8 cellular contexts compared by ENCODE assay signal in genomic region chr22:21467337-21468193, GRCh38. TPM values are rescaled to one million over a fixed set of nuclear protein-coding genes. Genes with fewer than 3 reads are reported as not detected.
A peak's percentile ranks its signal among the peaks of the same experiment; 100 is the strongest.
DNase-seq lines count a peak whose midpoint lies in the region; ATAC-seq and TF ChIP-seq lines count a peak whose summit lies in the region.
"Not testable (repeated sequence)": the region's sequence is repeated elsewhere in the genome, so short reads cannot be mapped to it uniquely, and the experiment has no call there.

TSS of gene TMEM191C (plus strand) at chr22:21467387. CDS start at chr22:21467460, 73 bp downstream.

- DNase-seq in CD14-positive monocyte (ENCODE audit: low spot score); WERI-Rb-1; MCF 10A (ENCODE audit: unreplicated experiment); glutamatergic neuron; natural killer cell; stimulated activated naive CD8-positive, alpha-beta T cell treated with anti-CD3 and anti-CD28 coated beads, Interleukin-15, amount 100 ng/mL, for 72 hours: not testable (repeated sequence)

- peak; percentile 20 for ATAC-seq in GM21360 (IDR thresholded peaks at IDR 0.05; ENCODE audit: unreplicated experiment)
- ATAC-seq in HG03280 (IDR thresholded peaks at IDR 0.05; ENCODE audit: unreplicated experiment) = peak; percentile 4
- ATAC-seq in natural killer cell = not testable (repeated sequence)
- ATAC-seq in stimulated activated naive CD8-positive, alpha-beta T cell treated with anti-CD3 and anti-CD28 coated beads, Interleukin-15, amount 100 ng/mL, for 72 hours = peak; percentile 6

- POLR2A ChIA-PET in MCF 10A (lab: Yijun Ruan, JAX) = not testable (repeated sequence)

- not testable (repeated sequence) for H3K27me3 Mint-ChIP-seq in CD14-positive monocyte (ENCODE audit: low read depth in 3 of 3); MCF 10A (ENCODE audit: insufficient read depth, unreplicated experiment); glutamatergic neuron (ENCODE audit: unreplicated experiment); natural killer cell (ENCODE audit: low read depth in 2 of 2); stimulated activated naive CD8-positive, alpha-beta T cell treated with anti-CD3 and anti-CD28 coated beads, Interleukin-15, amount 100 ng/mL, for 72 hours

- not testable (repeated sequence) for H3K27me3 ChIP-seq in WERI-Rb-1 (ENCODE audit: insufficient read depth, low read depth, severe bottlenecking)

- peak within 1 kb of the TSS; percentile 29 for H3K4me3 ChIP-seq in WERI-Rb-1 (ENCODE audit: low read depth, low read length)

- not testable (repeated sequence) for BruUV-seq in MCF 10A (replicated peaks; lab: Mats Ljungman, UMichigan)

- H3K36me3 ChIP-seq in WERI-Rb-1 = not testable (repeated sequence)

- CTCF ChIA-PET in MCF 10A (lab: Yijun Ruan, JAX) = not testable (repeated sequence)

- not testable (repeated sequence) for H3K9me3 Mint-ChIP-seq in CD14-positive monocyte; MCF 10A (ENCODE audit: unreplicated experiment); glutamatergic neuron (ENCODE audit: unreplicated experiment); natural killer cell; stimulated activated naive CD8-positive, alpha-beta T cell treated with anti-CD3 and anti-CD28 coated beads, Interleukin-15, amount 100 ng/mL, for 72 hours

- not testable (repeated sequence) for TF ChIP-seq CTCF in CD14-positive monocyte (IDR thresholded peaks at IDR 0.05); WERI-Rb-1 (IDR thresholded peaks at IDR 0.05; ENCODE audit: low read depth, low read length); MCF 10A (IDR thresholded peaks at IDR 0.05; ENCODE audit: unreplicated experiment); glutamatergic neuron (IDR thresholded peaks at IDR 0.05; ENCODE audit: partially characterized antibody, unreplicated experiment); natural killer cell (IDR thresholded peaks at IDR 0.05)

- H3K4me3 Mint-ChIP-seq in CD14-positive monocyte (peak within 1 kb of the TSS; percentile 77 to 84), MCF 10A (ENCODE audit: unreplicated experiment) (peak within 1 kb of the TSS; percentile 76), glutamatergic neuron (ENCODE audit: unreplicated experiment) (peak within 1 kb of the TSS; percentile 87), natural killer cell (peak within 1 kb of the TSS; percentile 84)
- H3K4me3 Mint-ChIP-seq in stimulated activated naive CD8-positive, alpha-beta T cell treated with anti-CD3 and anti-CD28 coated beads, Interleukin-15, amount 100 ng/mL, for 72 hours = peak within 1 kb of the TSS; percentile 92 to 93

- H3K27ac Mint-ChIP-seq in CD14-positive monocyte = peak within 1 kb of the TSS; percentile 83 to 98 (median 95)
- peak within 1 kb of the TSS; percentile 64 for H3K27ac Mint-ChIP-seq in MCF 10A (ENCODE audit: low read depth, unreplicated experiment)
- peak within 1 kb of the TSS; percentile 72 for H3K27ac Mint-ChIP-seq in glutamatergic neuron (ENCODE audit: unreplicated experiment)
- peak within 1 kb of the TSS; percentile 83 to 87 for H3K27ac Mint-ChIP-seq in natural killer cell
- H3K27ac Mint-ChIP-seq in stimulated activated naive CD8-positive, alpha-beta T cell treated with anti-CD3 and anti-CD28 coated beads, Interleukin-15, amount 100 ng/mL, for 72 hours = peak within 1 kb of the TSS; percentile 27 to 88

- not testable (repeated sequence) for H3K36me3 Mint-ChIP-seq in CD14-positive monocyte; MCF 10A (ENCODE audit: insufficient read depth, unreplicated experiment); glutamatergic neuron (ENCODE audit: unreplicated experiment); natural killer cell

- not testable (repeated sequence) for H3K9me3 ChIP-seq in WERI-Rb-1 (ENCODE audit: severe bottlenecking)

- H3K4me1 Mint-ChIP-seq in CD14-positive monocyte; MCF 10A (ENCODE audit: insufficient read depth, unreplicated experiment); glutamatergic neuron (ENCODE audit: low read depth, unreplicated experiment); natural killer cell; stimulated activated naive CD8-positive, alpha-beta T cell treated with anti-CD3 and anti-CD28 coated beads, Interleukin-15, amount 100 ng/mL, for 72 hours: not testable (repeated sequence)

- H3K27ac ChIP-seq in WERI-Rb-1 = not testable (repeated sequence)

- intact Hi-C loops in CD14-positive monocyte (cut with micrococcal nuclease); MCF 10A (cut with micrococcal nuclease); natural killer cell (cut with micrococcal nuclease): not testable (repeated sequence)

RNA-seq across cellular contexts. Expression of gene TMEM191C, which starts in this region (rescaled TPM):
- polyA plus RNA-seq in CD14-positive monocyte = 1 to 10 TPM; 1.6 to 4.0 TPM
- total RNA-seq in MCF 10A (2022) (0.75 and 1.4 TPM in 2 replicates), glutamatergic neuron (ENCODE audit: unreplicated experiment) (11.5 TPM), natural killer cell (1 to 10 TPM; 2.1 to 3.4 (median 3.2) TPM)
